Comparison of ENCODE assay signal across 12 cellular contexts in the genomic region with DNA sequence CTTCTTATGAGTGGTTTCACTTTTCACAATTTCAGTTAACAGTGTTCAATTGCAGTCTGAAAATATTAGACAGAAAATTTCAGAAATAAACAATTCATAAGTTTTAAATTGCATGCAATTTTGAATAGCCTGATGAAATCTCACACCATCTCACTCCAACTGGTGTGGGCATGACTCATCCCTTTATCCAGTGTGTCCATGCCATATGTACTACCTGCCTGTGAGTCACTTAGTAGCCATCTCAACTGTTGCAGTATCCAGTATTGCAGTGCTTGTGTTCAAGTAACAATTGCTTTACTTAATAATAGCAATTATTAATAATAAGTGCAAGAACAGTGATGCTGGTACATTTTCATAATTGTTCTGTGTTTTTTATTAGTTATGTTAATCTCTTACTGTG.
DNase-seq lines count a peak whose midpoint lies in the region; ATAC-seq, FAIRE-seq and TF ChIP-seq lines count a peak whose summit lies in the region.
"Had no signal": no experiment of that assay in that cellular context is flagged by ENCODE, and none has a peak within 500 bp of the region (broad histone marks: within the 10 kb centered on the region; RNA-seq: fewer than 3 reads in every experiment).

No MANE protein-coding gene starts in this region.

- TF ChIP-seq EP300 in HepG2 (IDR thresholded peaks at IDR 0.05; ENCODE audit: low read depth in 2 of 2, low read length in 2 of 2) (no peak), HepG2 (CRISPR knock-in tag; IDR thresholded peaks at IDR 0.05; ENCODE audit: borderline replicate concordance) (no peak)

- intact Hi-C loops in PC-3 (cut with micrococcal nuclease) (no loop called here), HepG2 (cut with micrococcal nuclease; ENCODE audit: unreplicated experiment) (no loop called here)

- POLR2A ChIA-PET in PC-3 (lab: Charles Lee; ENCODE audit: unreplicated experiment) (no interaction called here), HepG2 (lab: Yijun Ruan, JAX) (no interaction called here)

- no peak for FAIRE-seq in HepG2 (lab: Jason Lieb, UNC)

- CTCF ChIA-PET in PC-3 (lab: Charles Lee) = no interaction called here
- CTCF ChIA-PET in HepG2 (lab: Yijun Ruan, JAX; ENCODE audit: low intra/inter-chr PET ratio, low total read pairs) = no interaction called here

- ATAC-seq in PC-3 (peak; percentile 93), GM21786 (IDR thresholded peaks at IDR 0.05; ENCODE audit: unreplicated experiment) (no peak), HepG2 (no peak), HG03280 (IDR thresholded peaks at IDR 0.05; ENCODE audit: unreplicated experiment) (no peak), HG02759 (IDR thresholded peaks at IDR 0.05; ENCODE audit: unreplicated experiment) (no peak)
- ATAC-seq: activated naive CD4-positive, alpha-beta T cell treated with anti-CD3 and anti-CD28 coated beads, Interleukin-2, amount 50 U/mL, for 72 hours had no signal

- H3K4me2 ChIP-seq in GM23248 (ENCODE audit: unreplicated experiment) = peak overlapping the region; percentile 35
- H3K4me2 ChIP-seq in PC-3 (ENCODE audit: low read length) = peak overlapping the region; percentile 12; the same call in 1 of the 2 replicates
- H3K4me2 ChIP-seq in HepG2 (ENCODE audit: low read depth, low read length) = no peak overlapping the region

- H2AFZ ChIP-seq in GM23248 = 0 out of 2 replicates have a peak overlapping the region, but pooled peaks have one; percentile 8
- no peak overlapping the region for H2AFZ ChIP-seq in PC-3 (ENCODE audit: low read length)
- H2AFZ ChIP-seq in HepG2 (ENCODE audit: low read length) = no peak overlapping the region

- H3K4me1 ChIP-seq in GM23248 (ENCODE audit: insufficient read depth) (peaks cover 14% of the 10 kb centered on the region; the same call in 1 of the 2 replicates), PC-3 (ENCODE audit: insufficient read depth, low read length) (peaks cover 33% of the 10 kb centered on the region), HepG2 (ENCODE audit: insufficient read depth, low read length) (no peaks in the 10 kb centered on the region)
- H3K4me1 ChIP-seq: tibial artery had no signal

- in situ Hi-C loops in GM23248 (cut with MboI) (no loop called here), HepG2 (cut with HindIII; ENCODE audit: extremely low pct_ligation_motif_present, low pct_unique_long_range_greater_than_20kb) (no loop called here)

- H3K4me3 ChIP-seq in GM23248 (no peak overlapping the region), PC-3 (ENCODE audit: low read length) (no peak overlapping the region), HepG2 (replicated peaks in 1 of 3; ENCODE audit: insufficient read depth in 1 of 3, low read depth in 2 of 3, low read length in 3 of 3) (no peak overlapping the region)
- H3K4me3 ChIP-seq: tibial artery had no signal

- H3F3A ChIP-seq in GM23248 (ENCODE audit: insufficient read depth) (no peaks in the 10 kb centered on the region), PC-3 (ENCODE audit: low read length, unreplicated experiment) (no peaks in the 10 kb centered on the region)

- H3K36me3 ChIP-seq in GM23248 (ENCODE audit: low read depth) (no peaks in the 10 kb centered on the region), PC-3 (ENCODE audit: low read depth, low read length) (no peaks in the 10 kb centered on the region), HepG2 (replicated peaks in 1 of 2; ENCODE audit: control insufficient read depth in 1 of 2, insufficient read depth in 2 of 2, low read length in 2 of 2) (no peaks in the 10 kb centered on the region)
- H3K36me3 ChIP-seq: tibial artery had no signal

- no peak for TF ChIP-seq POLR2A in HepG2 (IDR thresholded peaks at IDR 0.05; ENCODE audit: insufficient read depth in 1 of 2, low read depth in 2 of 2, low read length in 2 of 2)

- BruUV-seq in PC-3 (replicated peaks; lab: Mats Ljungman, UMichigan) (no TSS peak), HepG2 (replicated peaks; lab: Mats Ljungman, UMichigan) (no TSS peak)

- DNase-seq in GM23248 (peak; percentile 90), PC-3 (peak; percentile 79), epithelial cell of prostate (ENCODE audit: low read depth, low spot score) (peak; percentile 74), renal cortical epithelial cell (ENCODE audit: low read depth) (peak; percentile 68), HepG2 (ENCODE audit: low spot score) (no peak)
- DNase-seq: occipital lobe, SIG-M5, tibial artery had no signal

- H4K20me1 ChIP-seq in GM23248 (ENCODE audit: insufficient read depth) = no peaks in the 10 kb centered on the region
- H4K20me1 ChIP-seq in PC-3 (ENCODE audit: low read length) = no peaks in the 10 kb centered on the region
- H4K20me1 ChIP-seq in HepG2 (ENCODE audit: insufficient read depth, low read length) = no peaks in the 10 kb centered on the region

- H3K9me3 ChIP-seq in GM23248 (ENCODE audit: low read depth) = no peaks in the 10 kb centered on the region
- H3K9me3 ChIP-seq in PC-3 (ENCODE audit: low read length) = no peaks in the 10 kb centered on the region
- no peaks in the 10 kb centered on the region for H3K9me3 ChIP-seq in HepG2 (ENCODE audit: low read length)
- H3K9me3 ChIP-seq: tibial artery had no signal

- H3K9ac ChIP-seq in GM23248 = peak overlapping the region; percentile 24
- no peak overlapping the region for H3K9ac ChIP-seq in PC-3 (ENCODE audit: low read length)
- no peak overlapping the region for H3K9ac ChIP-seq in HepG2 (ENCODE audit: insufficient read depth, low read depth, low read length)

- no peaks in the 10 kb centered on the region for H3K27me3 ChIP-seq in GM23248 (replicated peaks; ENCODE audit: insufficient read depth)
- H3K27me3 ChIP-seq in PC-3 (ENCODE audit: low read length) = no peaks in the 10 kb centered on the region
- H3K27me3 ChIP-seq in HepG2 (ENCODE audit: control insufficient read depth in 1 of 2, insufficient read depth in 2 of 2, low read length in 2 of 2) = no peaks in the 10 kb centered on the region
- H3K27me3 ChIP-seq: tibial artery had no signal

- no peak for TF ChIP-seq RAD21 in HepG2 (CRISPR knock-in tag; IDR thresholded peaks at IDR 0.05)

- no peaks in the 10 kb centered on the region for H3K9me2 ChIP-seq in GM23248 (ENCODE audit: insufficient read depth)
- no peaks in the 10 kb centered on the region for H3K9me2 ChIP-seq in PC-3 (replicated peaks; ENCODE audit: low read length)

- H3K27ac ChIP-seq in GM23248 (peak overlapping the region; percentile 34), PC-3 (ENCODE audit: low read length) (no peak overlapping the region), epithelial cell of prostate (peak overlapping the region; percentile 48), HepG2 (ENCODE audit: extremely low read length, insufficient read depth, low read length) (no peak overlapping the region)
- H3K27ac ChIP-seq: tibial artery had no signal

- no peaks in the 10 kb centered on the region for H3K79me2 ChIP-seq in GM23248 (ENCODE audit: insufficient read depth)
- H3K79me2 ChIP-seq in PC-3 (ENCODE audit: low read length) = no peaks in the 10 kb centered on the region
- H3K79me2 ChIP-seq in HepG2 (ENCODE audit: insufficient read depth, low read length) = no peaks in the 10 kb centered on the region

- TF ChIP-seq CTCF in PC-3 (conservative IDR thresholded peaks at IDR 0.05; ENCODE audit: low read depth, low read length) = no peak
- TF ChIP-seq CTCF in HepG2 (CRISPR knock-in tag; IDR thresholded peaks at IDR 0.05) = no peak

TF ChIP-seq in HepG2, 621 proteins besides CTCF, POLR2A, EP300 and RAD21:
- TF ChIP-seq JUNB (CRISPR knock-in tag; IDR thresholded peaks at IDR 0.05; ENCODE audit: borderline replicate concordance) = no peak
- TF ChIP-seq, protein P1, sequence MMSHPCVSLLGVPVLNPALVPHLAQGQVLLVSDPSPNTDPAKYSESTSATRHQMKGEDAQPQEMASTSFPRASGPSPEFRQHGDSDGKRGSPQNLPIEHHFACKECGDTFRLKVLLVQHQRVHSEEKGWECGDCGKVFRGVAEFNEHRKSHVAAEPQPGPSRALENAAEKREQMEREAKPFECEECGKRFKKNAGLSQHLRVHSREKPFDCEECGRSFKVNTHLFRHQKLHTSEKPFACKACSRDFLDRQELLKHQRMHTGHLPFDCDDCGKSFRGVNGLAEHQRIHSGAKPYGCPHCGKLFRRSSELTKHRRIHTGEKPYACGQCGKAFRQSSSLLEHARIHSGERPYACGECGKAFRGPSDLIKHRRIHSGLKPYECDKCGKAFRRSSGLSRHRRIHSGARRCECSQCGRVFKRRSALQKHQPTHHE (CRISPR knock-in tag; IDR thresholded peaks at IDR 0.05; ENCODE audit: borderline replicate concordance) = no peak
- TF ChIP-seq ZNF451 (CRISPR knock-in tag; IDR thresholded peaks at IDR 0.05) = no peak
- no peak for TF ChIP-seq ZNF607 (CRISPR knock-in tag; IDR thresholded peaks at IDR 0.05; ENCODE audit: borderline replicate concordance)
- TF ChIP-seq ZBTB7A (CRISPR knock-in tag; IDR thresholded peaks at IDR 0.05) = no peak
- no peak for TF ChIP-seq STAG1 (CRISPR knock-in tag; IDR thresholded peaks at IDR 0.05)
- TF ChIP-seq TAF1 (CRISPR knock-in tag; IDR thresholded peaks at IDR 0.05) = no peak
- no peak for TF ChIP-seq ZNF678 (CRISPR knock-in tag; IDR thresholded peaks at IDR 0.05)
- TF ChIP-seq, protein P2, sequence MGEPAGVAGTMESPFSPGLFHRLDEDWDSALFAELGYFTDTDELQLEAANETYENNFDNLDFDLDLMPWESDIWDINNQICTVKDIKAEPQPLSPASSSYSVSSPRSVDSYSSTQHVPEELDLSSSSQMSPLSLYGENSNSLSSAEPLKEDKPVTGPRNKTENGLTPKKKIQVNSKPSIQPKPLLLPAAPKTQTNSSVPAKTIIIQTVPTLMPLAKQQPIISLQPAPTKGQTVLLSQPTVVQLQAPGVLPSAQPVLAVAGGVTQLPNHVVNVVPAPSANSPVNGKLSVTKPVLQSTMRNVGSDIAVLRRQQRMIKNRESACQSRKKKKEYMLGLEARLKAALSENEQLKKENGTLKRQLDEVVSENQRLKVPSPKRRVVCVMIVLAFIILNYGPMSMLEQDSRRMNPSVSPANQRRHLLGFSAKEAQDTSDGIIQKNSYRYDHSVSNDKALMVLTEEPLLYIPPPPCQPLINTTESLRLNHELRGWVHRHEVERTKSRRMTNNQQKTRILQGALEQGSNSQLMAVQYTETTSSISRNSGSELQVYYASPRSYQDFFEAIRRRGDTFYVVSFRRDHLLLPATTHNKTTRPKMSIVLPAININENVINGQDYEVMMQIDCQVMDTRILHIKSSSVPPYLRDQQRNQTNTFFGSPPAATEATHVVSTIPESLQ (CRISPR knock-in tag; conservative IDR thresholded peaks at IDR 0.05) = no peak
- TF ChIP-seq ZNF224 (CRISPR knock-in tag; IDR thresholded peaks at IDR 0.05) = no peak
- TF ChIP-seq ZNF615 (CRISPR knock-in tag; IDR thresholded peaks at IDR 0.05; ENCODE audit: borderline replicate concordance) = no peak
- TF ChIP-seq ELF1 (CRISPR knock-in tag; IDR thresholded peaks at IDR 0.05) = no peak
- no peak for TF ChIP-seq LCORL (IDR thresholded peaks at IDR 0.05)
- TF ChIP-seq LCORL (CRISPR knock-in tag; IDR thresholded peaks at IDR 0.05) = no peak
- TF ChIP-seq ZNF766 (CRISPR knock-in tag; IDR thresholded peaks at IDR 0.05; ENCODE audit: borderline replicate concordance) = no peak
- no peak for TF ChIP-seq HDAC1 (CRISPR knock-in tag; IDR thresholded peaks at IDR 0.05)
- no peak for TF ChIP-seq ELF4 (CRISPR knock-in tag; IDR thresholded peaks at IDR 0.05; ENCODE audit: borderline replicate concordance)
- TF ChIP-seq ZNF24 (IDR thresholded peaks at IDR 0.05) = no peak
- no peak for TF ChIP-seq DR1 (CRISPR knock-in tag; IDR thresholded peaks at IDR 0.05)

Comparison
In these comparisons a context has a peak if more than half of its experiments do, and no peak if none do; other contexts are left out.
1. H3K27ac ChIP-seq: peak in GM23248 (single experiment) and epithelial cell of prostate (single experiment); none in PC-3 (single experiment) and HepG2 (single experiment).